1 cellular context compared by ENCODE assay signal in the genomic region with DNA sequence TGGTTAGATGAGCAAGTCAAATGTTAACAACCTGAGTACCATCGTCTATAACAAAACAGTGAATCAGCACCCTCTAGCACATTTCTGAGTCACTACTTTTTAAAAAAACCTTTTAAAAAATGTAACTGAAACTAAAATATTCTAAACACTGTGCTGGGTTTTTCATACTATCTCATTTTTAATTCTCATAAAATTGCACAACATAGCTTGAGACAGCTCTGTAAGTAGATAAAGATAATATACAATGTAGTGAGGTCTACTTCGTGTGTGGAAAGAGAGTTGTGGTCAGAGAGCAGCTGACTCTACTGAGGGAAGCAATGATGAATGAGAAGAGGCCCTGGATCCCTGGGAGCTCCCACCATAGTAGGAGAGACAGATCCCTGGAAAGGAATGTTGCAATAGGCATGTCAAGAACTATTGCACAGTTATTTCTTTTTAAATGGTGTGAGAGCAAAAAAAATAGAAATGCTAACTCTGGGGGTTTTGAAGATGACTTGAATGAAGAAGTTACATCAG.
A peak's percentile ranks its signal among the peaks of the same experiment; 100 is the strongest.
TF ChIP-seq lines count a peak whose summit lies in the region.

No MANE protein-coding gene starts in this region.

TF ChIP-seq in IMR-90, 13 proteins besides CTCF, POLR2A, EP300 and RAD21 (continued from another document):
- TF ChIP-seq, protein P1, sequence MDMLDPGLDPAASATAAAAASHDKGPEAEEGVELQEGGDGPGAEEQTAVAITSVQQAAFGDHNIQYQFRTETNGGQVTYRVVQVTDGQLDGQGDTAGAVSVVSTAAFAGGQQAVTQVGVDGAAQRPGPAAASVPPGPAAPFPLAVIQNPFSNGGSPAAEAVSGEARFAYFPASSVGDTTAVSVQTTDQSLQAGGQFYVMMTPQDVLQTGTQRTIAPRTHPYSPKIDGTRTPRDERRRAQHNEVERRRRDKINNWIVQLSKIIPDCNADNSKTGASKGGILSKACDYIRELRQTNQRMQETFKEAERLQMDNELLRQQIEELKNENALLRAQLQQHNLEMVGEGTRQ (IDR thresholded peaks at IDR 0.05; ENCODE audit: low read depth, low read length) = peak; percentile 57; the same call in 1 of the 2 replicates
- peak; percentile 69 for TF ChIP-seq NFE2L2 (IDR thresholded peaks at IDR 0.05; ENCODE audit: low read depth, low read length)
- TF ChIP-seq FOS (IDR thresholded peaks at IDR 0.05; ENCODE audit: low read depth, low read length) = peak; percentile 82
